2 cellular contexts compared by ENCODE assay signal in the genomic region with DNA sequence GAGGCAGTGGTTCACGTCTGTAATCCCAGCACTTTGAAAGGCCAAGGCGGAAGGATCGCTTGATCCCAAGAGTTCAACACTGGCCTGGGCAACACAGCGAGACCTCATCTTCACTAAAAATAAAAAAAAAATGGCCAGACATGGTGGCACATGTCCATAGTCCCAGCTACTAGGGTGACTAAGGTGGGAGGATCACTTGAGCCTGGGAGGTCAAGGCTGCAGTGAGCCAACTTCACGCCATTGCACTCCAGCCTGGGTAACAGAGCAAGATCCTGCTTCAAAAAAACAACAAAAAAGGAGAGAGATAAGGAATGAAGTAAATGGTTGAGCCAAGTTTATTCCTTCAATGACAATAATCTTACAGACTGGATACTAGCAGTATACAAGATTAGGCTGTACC.
TF ChIP-seq lines count a peak whose summit lies in the region.

No MANE protein-coding gene starts in this region.

TF ChIP-seq in HepG2, 621 proteins besides CTCF, POLR2A, EP300 and RAD21 (continued from another document and continues in another):
- TF ChIP-seq, protein P1, sequence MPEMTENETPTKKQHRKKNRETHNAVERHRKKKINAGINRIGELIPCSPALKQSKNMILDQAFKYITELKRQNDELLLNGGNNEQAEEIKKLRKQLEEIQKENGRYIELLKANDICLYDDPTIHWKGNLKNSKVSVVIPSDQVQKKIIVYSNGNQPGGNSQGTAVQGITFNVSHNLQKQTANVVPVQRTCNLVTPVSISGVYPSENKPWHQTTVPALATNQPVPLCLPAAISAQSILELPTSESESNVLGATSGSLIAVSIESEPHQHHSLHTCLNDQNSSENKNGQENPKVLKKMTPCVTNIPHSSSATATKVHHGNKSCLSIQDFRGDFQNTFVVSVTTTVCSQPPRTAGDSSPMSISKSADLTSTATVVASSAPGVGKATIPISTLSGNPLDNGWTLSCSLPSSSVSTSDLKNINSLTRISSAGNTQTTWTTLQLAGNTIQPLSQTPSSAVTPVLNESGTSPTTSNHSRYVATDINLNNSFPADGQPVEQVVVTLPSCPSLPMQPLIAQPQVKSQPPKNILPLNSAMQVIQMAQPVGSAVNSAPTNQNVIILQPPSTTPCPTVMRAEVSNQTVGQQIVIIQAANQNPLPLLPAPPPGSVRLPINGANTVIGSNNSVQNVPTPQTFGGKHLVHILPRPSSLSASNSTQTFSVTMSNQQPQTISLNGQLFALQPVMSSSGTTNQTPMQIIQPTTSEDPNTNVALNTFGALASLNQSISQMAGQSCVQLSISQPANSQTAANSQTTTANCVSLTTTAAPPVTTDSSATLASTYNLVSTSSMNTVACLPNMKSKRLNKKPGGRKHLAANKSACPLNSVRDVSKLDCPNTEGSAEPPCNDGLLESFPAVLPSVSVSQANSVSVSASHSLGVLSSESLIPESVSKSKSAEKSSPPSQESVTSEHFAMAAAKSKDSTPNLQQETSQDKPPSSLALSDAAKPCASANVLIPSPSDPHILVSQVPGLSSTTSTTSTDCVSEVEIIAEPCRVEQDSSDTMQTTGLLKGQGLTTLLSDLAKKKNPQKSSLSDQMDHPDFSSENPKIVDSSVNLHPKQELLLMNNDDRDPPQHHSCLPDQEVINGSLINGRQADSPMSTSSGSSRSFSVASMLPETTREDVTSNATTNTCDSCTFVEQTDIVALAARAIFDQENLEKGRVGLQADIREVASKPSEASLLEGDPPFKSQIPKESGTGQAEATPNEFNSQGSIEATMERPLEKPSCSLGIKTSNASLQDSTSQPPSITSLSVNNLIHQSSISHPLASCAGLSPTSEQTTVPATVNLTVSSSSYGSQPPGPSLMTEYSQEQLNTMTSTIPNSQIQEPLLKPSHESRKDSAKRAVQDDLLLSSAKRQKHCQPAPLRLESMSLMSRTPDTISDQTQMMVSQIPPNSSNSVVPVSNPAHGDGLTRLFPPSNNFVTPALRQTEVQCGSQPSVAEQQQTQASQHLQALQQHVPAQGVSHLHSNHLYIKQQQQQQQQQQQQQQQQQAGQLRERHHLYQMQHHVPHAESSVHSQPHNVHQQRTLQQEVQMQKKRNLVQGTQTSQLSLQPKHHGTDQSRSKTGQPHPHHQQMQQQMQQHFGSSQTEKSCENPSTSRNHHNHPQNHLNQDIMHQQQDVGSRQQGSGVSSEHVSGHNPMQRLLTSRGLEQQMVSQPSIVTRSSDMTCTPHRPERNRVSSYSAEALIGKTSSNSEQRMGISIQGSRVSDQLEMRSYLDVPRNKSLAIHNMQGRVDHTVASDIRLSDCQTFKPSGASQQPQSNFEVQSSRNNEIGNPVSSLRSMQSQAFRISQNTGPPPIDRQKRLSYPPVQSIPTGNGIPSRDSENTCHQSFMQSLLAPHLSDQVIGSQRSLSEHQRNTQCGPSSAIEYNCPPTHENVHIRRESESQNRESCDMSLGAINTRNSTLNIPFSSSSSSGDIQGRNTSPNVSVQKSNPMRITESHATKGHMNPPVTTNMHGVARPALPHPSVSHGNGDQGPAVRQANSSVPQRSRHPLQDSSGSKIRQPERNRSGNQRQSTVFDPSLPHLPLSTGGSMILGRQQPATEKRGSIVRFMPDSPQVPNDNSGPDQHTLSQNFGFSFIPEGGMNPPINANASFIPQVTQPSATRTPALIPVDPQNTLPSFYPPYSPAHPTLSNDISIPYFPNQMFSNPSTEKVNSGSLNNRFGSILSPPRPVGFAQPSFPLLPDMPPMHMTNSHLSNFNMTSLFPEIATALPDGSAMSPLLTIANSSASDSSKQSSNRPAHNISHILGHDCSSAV (CRISPR knock-in tag; IDR thresholded peaks at IDR 0.05; ENCODE audit: borderline replicate concordance): no peak
- TF ChIP-seq GATAD2A (CRISPR knock-in tag; IDR thresholded peaks at IDR 0.05): 0 out of 2 replicates have a peak, but pooled peaks have one; percentile 11
- TF ChIP-seq NR2F6 (IDR thresholded peaks at IDR 0.05): peak; percentile 22; the same call in 1 of the 2 replicates
- TF ChIP-seq NR2F6 (CRISPR knock-in tag; IDR thresholded peaks at IDR 0.05): no peak
- TF ChIP-seq RARA (CRISPR knock-in tag; IDR thresholded peaks at IDR 0.05): peak; percentile 48; the same call in 1 of the 2 replicates
- TF ChIP-seq, protein P2, sequence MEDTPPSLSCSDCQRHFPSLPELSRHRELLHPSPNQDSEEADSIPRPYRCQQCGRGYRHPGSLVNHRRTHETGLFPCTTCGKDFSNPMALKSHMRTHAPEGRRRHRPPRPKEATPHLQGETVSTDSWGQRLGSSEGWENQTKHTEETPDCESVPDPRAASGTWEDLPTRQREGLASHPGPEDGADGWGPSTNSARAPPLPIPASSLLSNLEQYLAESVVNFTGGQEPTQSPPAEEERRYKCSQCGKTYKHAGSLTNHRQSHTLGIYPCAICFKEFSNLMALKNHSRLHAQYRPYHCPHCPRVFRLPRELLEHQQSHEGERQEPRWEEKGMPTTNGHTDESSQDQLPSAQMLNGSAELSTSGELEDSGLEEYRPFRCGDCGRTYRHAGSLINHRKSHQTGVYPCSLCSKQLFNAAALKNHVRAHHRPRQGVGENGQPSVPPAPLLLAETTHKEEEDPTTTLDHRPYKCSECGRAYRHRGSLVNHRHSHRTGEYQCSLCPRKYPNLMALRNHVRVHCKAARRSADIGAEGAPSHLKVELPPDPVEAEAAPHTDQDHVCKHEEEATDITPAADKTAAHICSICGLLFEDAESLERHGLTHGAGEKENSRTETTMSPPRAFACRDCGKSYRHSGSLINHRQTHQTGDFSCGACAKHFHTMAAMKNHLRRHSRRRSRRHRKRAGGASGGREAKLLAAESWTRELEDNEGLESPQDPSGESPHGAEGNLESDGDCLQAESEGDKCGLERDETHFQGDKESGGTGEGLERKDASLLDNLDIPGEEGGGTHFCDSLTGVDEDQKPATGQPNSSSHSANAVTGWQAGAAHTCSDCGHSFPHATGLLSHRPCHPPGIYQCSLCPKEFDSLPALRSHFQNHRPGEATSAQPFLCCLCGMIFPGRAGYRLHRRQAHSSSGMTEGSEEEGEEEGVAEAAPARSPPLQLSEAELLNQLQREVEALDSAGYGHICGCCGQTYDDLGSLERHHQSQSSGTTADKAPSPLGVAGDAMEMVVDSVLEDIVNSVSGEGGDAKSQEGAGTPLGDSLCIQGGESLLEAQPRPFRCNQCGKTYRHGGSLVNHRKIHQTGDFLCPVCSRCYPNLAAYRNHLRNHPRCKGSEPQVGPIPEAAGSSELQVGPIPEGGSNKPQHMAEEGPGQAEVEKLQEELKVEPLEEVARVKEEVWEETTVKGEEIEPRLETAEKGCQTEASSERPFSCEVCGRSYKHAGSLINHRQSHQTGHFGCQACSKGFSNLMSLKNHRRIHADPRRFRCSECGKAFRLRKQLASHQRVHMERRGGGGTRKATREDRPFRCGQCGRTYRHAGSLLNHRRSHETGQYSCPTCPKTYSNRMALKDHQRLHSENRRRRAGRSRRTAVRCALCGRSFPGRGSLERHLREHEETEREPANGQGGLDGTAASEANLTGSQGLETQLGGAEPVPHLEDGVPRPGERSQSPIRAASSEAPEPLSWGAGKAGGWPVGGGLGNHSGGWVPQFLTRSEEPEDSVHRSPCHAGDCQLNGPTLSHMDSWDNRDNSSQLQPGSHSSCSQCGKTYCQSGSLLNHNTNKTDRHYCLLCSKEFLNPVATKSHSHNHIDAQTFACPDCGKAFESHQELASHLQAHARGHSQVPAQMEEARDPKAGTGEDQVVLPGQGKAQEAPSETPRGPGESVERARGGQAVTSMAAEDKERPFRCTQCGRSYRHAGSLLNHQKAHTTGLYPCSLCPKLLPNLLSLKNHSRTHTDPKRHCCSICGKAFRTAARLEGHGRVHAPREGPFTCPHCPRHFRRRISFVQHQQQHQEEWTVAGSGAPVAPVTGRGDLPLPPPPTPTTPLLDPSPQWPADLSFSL (CRISPR knock-in tag; IDR thresholded peaks at IDR 0.05): no peak

TF ChIP-seq in WTC11, 78 proteins besides CTCF, POLR2A, EP300 and RAD21 (continued from another document):
- TF ChIP-seq, protein P3, sequence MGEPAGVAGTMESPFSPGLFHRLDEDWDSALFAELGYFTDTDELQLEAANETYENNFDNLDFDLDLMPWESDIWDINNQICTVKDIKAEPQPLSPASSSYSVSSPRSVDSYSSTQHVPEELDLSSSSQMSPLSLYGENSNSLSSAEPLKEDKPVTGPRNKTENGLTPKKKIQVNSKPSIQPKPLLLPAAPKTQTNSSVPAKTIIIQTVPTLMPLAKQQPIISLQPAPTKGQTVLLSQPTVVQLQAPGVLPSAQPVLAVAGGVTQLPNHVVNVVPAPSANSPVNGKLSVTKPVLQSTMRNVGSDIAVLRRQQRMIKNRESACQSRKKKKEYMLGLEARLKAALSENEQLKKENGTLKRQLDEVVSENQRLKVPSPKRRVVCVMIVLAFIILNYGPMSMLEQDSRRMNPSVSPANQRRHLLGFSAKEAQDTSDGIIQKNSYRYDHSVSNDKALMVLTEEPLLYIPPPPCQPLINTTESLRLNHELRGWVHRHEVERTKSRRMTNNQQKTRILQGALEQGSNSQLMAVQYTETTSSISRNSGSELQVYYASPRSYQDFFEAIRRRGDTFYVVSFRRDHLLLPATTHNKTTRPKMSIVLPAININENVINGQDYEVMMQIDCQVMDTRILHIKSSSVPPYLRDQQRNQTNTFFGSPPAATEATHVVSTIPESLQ (CRISPR knock-in tag; IDR thresholded peaks at IDR 0.05): no peak
- TF ChIP-seq, protein P4, sequence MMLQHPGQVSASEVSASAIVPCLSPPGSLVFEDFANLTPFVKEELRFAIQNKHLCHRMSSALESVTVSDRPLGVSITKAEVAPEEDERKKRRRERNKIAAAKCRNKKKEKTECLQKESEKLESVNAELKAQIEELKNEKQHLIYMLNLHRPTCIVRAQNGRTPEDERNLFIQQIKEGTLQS (CRISPR knock-in tag; conservative IDR thresholded peaks at IDR 0.05): no peak
- TF ChIP-seq, protein P5, sequence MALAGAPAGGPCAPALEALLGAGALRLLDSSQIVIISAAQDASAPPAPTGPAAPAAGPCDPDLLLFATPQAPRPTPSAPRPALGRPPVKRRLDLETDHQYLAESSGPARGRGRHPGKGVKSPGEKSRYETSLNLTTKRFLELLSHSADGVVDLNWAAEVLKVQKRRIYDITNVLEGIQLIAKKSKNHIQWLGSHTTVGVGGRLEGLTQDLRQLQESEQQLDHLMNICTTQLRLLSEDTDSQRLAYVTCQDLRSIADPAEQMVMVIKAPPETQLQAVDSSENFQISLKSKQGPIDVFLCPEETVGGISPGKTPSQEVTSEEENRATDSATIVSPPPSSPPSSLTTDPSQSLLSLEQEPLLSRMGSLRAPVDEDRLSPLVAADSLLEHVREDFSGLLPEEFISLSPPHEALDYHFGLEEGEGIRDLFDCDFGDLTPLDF (CRISPR knock-in tag; IDR thresholded peaks at IDR 0.05): no peak
- TF ChIP-seq, protein P6, sequence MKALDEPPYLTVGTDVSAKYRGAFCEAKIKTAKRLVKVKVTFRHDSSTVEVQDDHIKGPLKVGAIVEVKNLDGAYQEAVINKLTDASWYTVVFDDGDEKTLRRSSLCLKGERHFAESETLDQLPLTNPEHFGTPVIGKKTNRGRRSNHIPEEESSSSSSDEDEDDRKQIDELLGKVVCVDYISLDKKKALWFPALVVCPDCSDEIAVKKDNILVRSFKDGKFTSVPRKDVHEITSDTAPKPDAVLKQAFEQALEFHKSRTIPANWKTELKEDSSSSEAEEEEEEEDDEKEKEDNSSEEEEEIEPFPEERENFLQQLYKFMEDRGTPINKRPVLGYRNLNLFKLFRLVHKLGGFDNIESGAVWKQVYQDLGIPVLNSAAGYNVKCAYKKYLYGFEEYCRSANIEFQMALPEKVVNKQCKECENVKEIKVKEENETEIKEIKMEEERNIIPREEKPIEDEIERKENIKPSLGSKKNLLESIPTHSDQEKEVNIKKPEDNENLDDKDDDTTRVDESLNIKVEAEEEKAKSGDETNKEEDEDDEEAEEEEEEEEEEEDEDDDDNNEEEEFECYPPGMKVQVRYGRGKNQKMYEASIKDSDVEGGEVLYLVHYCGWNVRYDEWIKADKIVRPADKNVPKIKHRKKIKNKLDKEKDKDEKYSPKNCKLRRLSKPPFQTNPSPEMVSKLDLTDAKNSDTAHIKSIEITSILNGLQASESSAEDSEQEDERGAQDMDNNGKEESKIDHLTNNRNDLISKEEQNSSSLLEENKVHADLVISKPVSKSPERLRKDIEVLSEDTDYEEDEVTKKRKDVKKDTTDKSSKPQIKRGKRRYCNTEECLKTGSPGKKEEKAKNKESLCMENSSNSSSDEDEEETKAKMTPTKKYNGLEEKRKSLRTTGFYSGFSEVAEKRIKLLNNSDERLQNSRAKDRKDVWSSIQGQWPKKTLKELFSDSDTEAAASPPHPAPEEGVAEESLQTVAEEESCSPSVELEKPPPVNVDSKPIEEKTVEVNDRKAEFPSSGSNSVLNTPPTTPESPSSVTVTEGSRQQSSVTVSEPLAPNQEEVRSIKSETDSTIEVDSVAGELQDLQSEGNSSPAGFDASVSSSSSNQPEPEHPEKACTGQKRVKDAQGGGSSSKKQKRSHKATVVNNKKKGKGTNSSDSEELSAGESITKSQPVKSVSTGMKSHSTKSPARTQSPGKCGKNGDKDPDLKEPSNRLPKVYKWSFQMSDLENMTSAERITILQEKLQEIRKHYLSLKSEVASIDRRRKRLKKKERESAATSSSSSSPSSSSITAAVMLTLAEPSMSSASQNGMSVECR (CRISPR knock-in tag; IDR thresholded peaks at IDR 0.05; ENCODE audit: borderline replicate concordance): no peak
- no peak for TF ChIP-seq NFYB (CRISPR knock-in tag; conservative IDR thresholded peaks at IDR 0.05; ENCODE audit: low read depth)
- TF ChIP-seq SOX15 (CRISPR knock-in tag; IDR thresholded peaks at IDR 0.05): no peak
